ENCODE assay signal across 8 cellular contexts in the genomic region with DNA sequence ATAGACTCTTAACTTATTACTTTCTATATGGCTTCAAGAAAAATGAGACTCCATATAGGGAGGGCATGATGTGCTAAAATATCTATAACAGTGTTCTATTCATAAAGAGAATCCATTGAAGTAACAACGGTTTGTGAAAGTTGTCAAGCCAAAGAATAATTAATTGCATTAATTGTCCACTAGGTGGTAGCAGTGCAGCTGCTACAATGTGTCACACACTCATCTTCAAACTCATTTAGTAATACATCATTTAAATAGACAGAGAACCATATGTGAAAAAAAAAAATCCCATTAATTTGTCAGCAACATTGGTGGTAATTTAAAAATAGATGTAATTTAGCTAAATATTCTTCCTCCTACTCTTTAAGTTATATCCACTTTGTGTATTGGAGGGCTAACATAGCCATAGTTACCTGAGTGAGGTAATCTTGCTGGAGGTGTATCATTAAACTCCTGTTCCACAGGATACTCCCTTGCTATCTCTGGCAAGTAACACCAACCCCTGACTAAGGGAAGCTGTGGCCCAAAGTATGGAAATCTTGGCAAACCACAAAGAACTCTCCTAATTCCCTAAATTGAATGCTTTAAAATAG. TPM values are rescaled to one million over a fixed set of nuclear protein-coding genes. Genes with fewer than 3 reads are reported as not detected.
DNase-seq lines count a peak whose midpoint lies in the region; ATAC-seq, FAIRE-seq and TF ChIP-seq lines count a peak whose summit lies in the region.

No MANE protein-coding gene starts in this region.

- H3K9ac ChIP-seq in HepG2 (ENCODE audit: insufficient read depth, low read depth, low read length): no peak overlapping the region

- H3K9me3 ChIP-seq in HepG2 (ENCODE audit: low read length): no peaks in the 10 kb centered on the region

- H3K27ac ChIP-seq in HepG2 (ENCODE audit: extremely low read length, insufficient read depth, low read length): no peak overlapping the region

- peak; percentile 36 for TF ChIP-seq CTCF in bronchial epithelial cell (IDR thresholded peaks at IDR 0.05; ENCODE audit: insufficient read depth, low read length, severe bottlenecking)
- peak; percentile 64 for TF ChIP-seq CTCF in HepG2 (CRISPR knock-in tag; IDR thresholded peaks at IDR 0.05)

- H3K27me3 ChIP-seq in bronchial epithelial cell (ENCODE audit: control insufficient read depth, insufficient read depth, low read length) (no peaks in the 10 kb centered on the region), HepG2 (ENCODE audit: control insufficient read depth in 1 of 2, insufficient read depth in 2 of 2, low read length in 2 of 2) (no peaks in the 10 kb centered on the region; a peak in 1 of 5 replicates)

- TF ChIP-seq EP300 in HepG2 (IDR thresholded peaks at IDR 0.05; ENCODE audit: low read depth in 2 of 2, low read length in 2 of 2): no peak
- no peak for TF ChIP-seq EP300 in HepG2 (CRISPR knock-in tag; IDR thresholded peaks at IDR 0.05; ENCODE audit: borderline replicate concordance)

- no peak for FAIRE-seq in bronchial epithelial cell (lab: Jason Lieb, UNC)
- FAIRE-seq in HepG2 (lab: Jason Lieb, UNC): peak; percentile 61

- DNase-seq in DMS 273 treated with DMSO at 0.1 percent for 48 hours (lab: John Stamatoyannopoulos, UW) (peak; percentile 55), NCI-H446 (lab: John Stamatoyannopoulos, UW) (peak; percentile 31 to 68), bronchial epithelial cell (ENCODE audit: low read depth) (peak; percentile 60), HepG2 (ENCODE audit: low spot score) (peak; percentile 29), retina (no peak), cortex of kidney (lab: John Stamatoyannopoulos, UW) (no peak)

- 0% methylated on average over 1 of the region's 1 CpG for whole genome bisulfite sequencing in HepG2 (ENCODE audit: low lambda C conversion rate)

- in situ Hi-C loops in HepG2 (cut with HindIII; ENCODE audit: extremely low pct_ligation_motif_present, low pct_unique_long_range_greater_than_20kb): loop anchor here (5.0 kb wide), 1 partner anchor 86 kb away; no protein-coding TSS in a partner anchor

- ATAC-seq in GM19035 (IDR thresholded peaks at IDR 0.05; ENCODE audit: unreplicated experiment) (peak; percentile 80), HG03139 (IDR thresholded peaks at IDR 0.05; ENCODE audit: unreplicated experiment) (peak; percentile 69), HepG2 (0 out of 3 replicates have a peak, but pooled peaks have one; percentile 49)

- H3K79me2 ChIP-seq in HepG2 (ENCODE audit: insufficient read depth, low read length): no peaks in the 10 kb centered on the region

- TF ChIP-seq RAD21 in HepG2 (CRISPR knock-in tag; IDR thresholded peaks at IDR 0.05): peak; percentile 43; the same call in 1 of the 2 replicates

- no peak overlapping the region for H3K4me3 ChIP-seq in bronchial epithelial cell (ENCODE audit: low read depth, low read length)
- no peak overlapping the region for H3K4me3 ChIP-seq in HepG2 (replicated peaks in 1 of 3; ENCODE audit: insufficient read depth in 1 of 3, low read depth in 2 of 3, low read length in 3 of 3)

- BruUV-seq in HepG2 (replicated peaks; lab: Mats Ljungman, UMichigan): no TSS peak

- TF ChIP-seq POLR2A in HepG2 (IDR thresholded peaks at IDR 0.05; ENCODE audit: insufficient read depth in 1 of 2, low read depth in 2 of 2, low read length in 2 of 2): no peak

- no peaks in the 10 kb centered on the region for H3K4me1 ChIP-seq in HepG2 (ENCODE audit: insufficient read depth, low read length)

- H3K4me2 ChIP-seq in HepG2 (ENCODE audit: low read depth, low read length): no peak overlapping the region

- no peaks in the 10 kb centered on the region for H4K20me1 ChIP-seq in HepG2 (ENCODE audit: insufficient read depth, low read length)

- no peak overlapping the region for H2AFZ ChIP-seq in HepG2 (ENCODE audit: low read length)

- intact Hi-C loops in HepG2 (cut with micrococcal nuclease; ENCODE audit: unreplicated experiment): loop anchor here (1.0 kb wide), 3 partner anchors 19 to 86 kb away; no protein-coding TSS in a partner anchor

- H3K36me3 ChIP-seq in bronchial epithelial cell (ENCODE audit: control insufficient read depth, insufficient read depth, low read length): no peaks in the 10 kb centered on the region
- H3K36me3 ChIP-seq in HepG2 (replicated peaks in 1 of 2; ENCODE audit: control insufficient read depth in 1 of 2, insufficient read depth in 2 of 2, low read length in 2 of 2): no peaks in the 10 kb centered on the region

- CTCF ChIA-PET in HepG2 (lab: Yijun Ruan, JAX; ENCODE audit: low intra/inter-chr PET ratio, low total read pairs): interaction anchor here (1.1 to 2.7 kb wide), 3 partner anchors 82 to 482 kb away, joined by 3 to 24 read pairs (median 16); no protein-coding TSS in a partner anchor

- POLR2A ChIA-PET in HepG2 (lab: Yijun Ruan, JAX): no interaction called here

TF ChIP-seq in HepG2, 621 proteins besides CTCF, POLR2A, EP300 and RAD21 (continues in another document):
- no peak for TF ChIP-seq SYNCRIP (IDR thresholded peaks at IDR 0.05; ENCODE audit: insufficient read depth, low read depth, low read length)
- TF ChIP-seq, protein P1, sequence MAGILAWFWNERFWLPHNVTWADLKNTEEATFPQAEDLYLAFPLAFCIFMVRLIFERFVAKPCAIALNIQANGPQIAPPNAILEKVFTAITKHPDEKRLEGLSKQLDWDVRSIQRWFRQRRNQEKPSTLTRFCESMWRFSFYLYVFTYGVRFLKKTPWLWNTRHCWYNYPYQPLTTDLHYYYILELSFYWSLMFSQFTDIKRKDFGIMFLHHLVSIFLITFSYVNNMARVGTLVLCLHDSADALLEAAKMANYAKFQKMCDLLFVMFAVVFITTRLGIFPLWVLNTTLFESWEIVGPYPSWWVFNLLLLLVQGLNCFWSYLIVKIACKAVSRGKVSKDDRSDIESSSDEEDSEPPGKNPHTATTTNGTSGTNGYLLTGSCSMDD (CRISPR knock-in tag; IDR thresholded peaks at IDR 0.05): no peak
- no peak for TF ChIP-seq ZNF564 (CRISPR knock-in tag; IDR thresholded peaks at IDR 0.05)
- TF ChIP-seq ZNF562 (CRISPR knock-in tag; IDR thresholded peaks at IDR 0.05; ENCODE audit: borderline replicate concordance): no peak
- TF ChIP-seq SMC3 (IDR thresholded peaks at IDR 0.05; ENCODE audit: low read length): peak; percentile 57
- no peak for TF ChIP-seq ZSCAN30 (CRISPR knock-in tag; IDR thresholded peaks at IDR 0.05)
- no peak for TF ChIP-seq NR2F2 (IDR thresholded peaks at IDR 0.05; ENCODE audit: borderline replicate concordance, low read depth)
- no peak for TF ChIP-seq SP4 (CRISPR knock-in tag; IDR thresholded peaks at IDR 0.05)
- TF ChIP-seq STAG1 (CRISPR knock-in tag; IDR thresholded peaks at IDR 0.05): peak; percentile 51
- no peak for TF ChIP-seq AKAP8 (CRISPR knock-in tag; IDR thresholded peaks at IDR 0.05)
- TF ChIP-seq ZNF382 (CRISPR knock-in tag; IDR thresholded peaks at IDR 0.05; ENCODE audit: borderline replicate concordance): no peak

RNA-seq across cellular contexts. Expression of a gene that starts 3.7 kb away (rescaled TPM):
- total RNA-seq in bronchial epithelial cell (not detected in 2 replicates), HepG2 (2016; rRNA removed; fragmentation: Illumina TruSeq; extraction: Trizol) (not detected in 2 replicates)
- not detected in 2 replicates for total RNA-seq in HepG2 (2016; cell fraction: cytosol; rRNA removed; fragmentation: Illumina TruSeq; extraction: Trizol; ENCODE audit: low read depth)
- total RNA-seq in HepG2 (2016; cell fraction: insoluble cytoplasmic fraction; rRNA removed; fragmentation: Illumina TruSeq; extraction: Trizol): not detected in 2 replicates
- total RNA-seq in HepG2 (2016; cell fraction: membrane; rRNA removed; fragmentation: Illumina TruSeq; extraction: Trizol): not detected in 2 replicates
- not detected in 2 replicates for total RNA-seq in HepG2 (2016; cell fraction: nucleus; rRNA removed; fragmentation: Illumina TruSeq; extraction: Trizol)
- polyA plus RNA-seq in HepG2 (2011; rRNA removed): not detected in 2 replicates
- not detected in 2 replicates for polyA plus RNA-seq in HepG2 (2011; cell fraction: cytosol; rRNA removed)
- not detected in 2 replicates for polyA plus RNA-seq in HepG2 (2011; cell fraction: nucleus; rRNA removed)
- not detected in 2 replicates for polyA plus RNA-seq in HepG2 (2012)
- polyA plus RNA-seq in HepG2 (2016; cell fraction: cytosol; fragmentation: Illumina TruSeq; extraction: Trizol; ENCODE audit: low read depth): not detected in 2 replicates
- not detected in 2 replicates for polyA plus RNA-seq in HepG2 (2016; cell fraction: insoluble cytoplasmic fraction; fragmentation: Illumina TruSeq; extraction: Trizol; ENCODE audit: low read depth)
- not detected in 2 replicates for polyA plus RNA-seq in HepG2 (2016; cell fraction: membrane; fragmentation: Illumina TruSeq; extraction: Trizol; ENCODE audit: low read depth)
- not detected in 2 replicates for polyA plus RNA-seq in HepG2 (2016; cell fraction: nucleus; fragmentation: Illumina TruSeq; extraction: Trizol; ENCODE audit: insufficient read depth, low read depth)
- not detected in 2 replicates for polyA minus RNA-seq in HepG2 (2011; rRNA and poly(A)+ RNA removed; ENCODE audit: low replicate concordance)
- polyA minus RNA-seq in HepG2 (2011; cell fraction: cytosol; rRNA and poly(A)+ RNA removed): not detected in 2 replicates
- polyA minus RNA-seq in HepG2 (2011; cell fraction: nucleus; rRNA and poly(A)+ RNA removed): not detected in 2 replicates

RNA-seq across cellular contexts. Expression of a gene that starts 33.8 kb away (rescaled TPM):
- total RNA-seq in bronchial epithelial cell (not detected in 2 replicates), HepG2 (2016; rRNA removed; fragmentation: Illumina TruSeq; extraction: Trizol) (not detected in 2 replicates)
- total RNA-seq in HepG2 (2016; cell fraction: cytosol; rRNA removed; fragmentation: Illumina TruSeq; extraction: Trizol; ENCODE audit: low read depth): not detected in 2 replicates
- total RNA-seq in HepG2 (2016; cell fraction: insoluble cytoplasmic fraction; rRNA removed; fragmentation: Illumina TruSeq; extraction: Trizol): not detected in 2 replicates
- total RNA-seq in HepG2 (2016; cell fraction: membrane; rRNA removed; fragmentation: Illumina TruSeq; extraction: Trizol): not detected in 2 replicates
- total RNA-seq in HepG2 (2016; cell fraction: nucleus; rRNA removed; fragmentation: Illumina TruSeq; extraction: Trizol): not detected in 2 replicates
- polyA plus RNA-seq in HepG2 (2011; rRNA removed): not detected in 2 replicates
- polyA plus RNA-seq in HepG2 (2011; cell fraction: cytosol; rRNA removed): not detected in 2 replicates
- polyA plus RNA-seq in HepG2 (2011; cell fraction: nucleus; rRNA removed): not detected in 2 replicates
- not detected in 2 replicates for polyA plus RNA-seq in HepG2 (2012)
- polyA plus RNA-seq in HepG2 (2016; cell fraction: cytosol; fragmentation: Illumina TruSeq; extraction: Trizol; ENCODE audit: low read depth): not detected in 2 replicates
- not detected in 2 replicates for polyA plus RNA-seq in HepG2 (2016; cell fraction: insoluble cytoplasmic fraction; fragmentation: Illumina TruSeq; extraction: Trizol; ENCODE audit: low read depth)
- polyA plus RNA-seq in HepG2 (2016; cell fraction: membrane; fragmentation: Illumina TruSeq; extraction: Trizol; ENCODE audit: low read depth): not detected in 2 replicates
- not detected in 2 replicates for polyA plus RNA-seq in HepG2 (2016; cell fraction: nucleus; fragmentation: Illumina TruSeq; extraction: Trizol; ENCODE audit: insufficient read depth, low read depth)
- polyA minus RNA-seq in HepG2 (2011; rRNA and poly(A)+ RNA removed; ENCODE audit: low replicate concordance): not detected in 2 replicates
- not detected in 2 replicates for polyA minus RNA-seq in HepG2 (2011; cell fraction: cytosol; rRNA and poly(A)+ RNA removed)
- not detected in 2 replicates for polyA minus RNA-seq in HepG2 (2011; cell fraction: nucleus; rRNA and poly(A)+ RNA removed)

Comparison
In these comparisons a context has a peak if more than half of its experiments do, and no peak if none do; other contexts are left out.
1. DNase-seq: peak in DMS 273 treated with DMSO at 0.1 percent for 48 hours (single experiment), NCI-H446 (2 of 2), bronchial epithelial cell (single experiment) and HepG2 (single experiment); none in retina (single experiment) and cortex of kidney (single experiment).
2. Peak in every context shown above with its lines, with median percentiles within 50 percentile points of each other: ATAC-seq.